ENCODE assay signal across 1 cellular context in genomic region chr12:64802180-64802775, GRCh38.
A peak's percentile ranks its signal among the peaks of the same experiment; 100 is the strongest.
TF ChIP-seq lines count a peak whose summit lies in the region.

No MANE protein-coding gene starts in this region.

TF ChIP-seq in HEK293, 187 proteins besides CTCF, POLR2A, EP300 and RAD21 (continued from another document):
- 0 out of 2 replicates have a peak, but pooled peaks have one; percentile 39 for TF ChIP-seq ZNF366 (tag by site-specific recombination; conservative IDR thresholded peaks at IDR 0.05)
